15 cellular contexts compared by ENCODE assay signal in genomic region chr10:133527779-133528271, GRCh38. TPM values are rescaled to one million over a fixed set of nuclear protein-coding genes. Genes with fewer than 3 reads are reported as not detected.
A peak's percentile ranks its signal among the peaks of the same experiment; 100 is the strongest.
DNase-seq lines count a peak whose midpoint lies in the region; ATAC-seq and TF ChIP-seq lines count a peak whose summit lies in the region.
"Had no signal": no experiment of that assay in that cellular context is flagged by ENCODE, and none has a peak within 500 bp of the region (broad histone marks: within the 10 kb centered on the region; RNA-seq: fewer than 3 reads in every experiment).

No MANE protein-coding gene starts in this region.

- H3K27me3 Mint-ChIP-seq in activated naive CD4-positive, alpha-beta T cell treated with anti-CD3 and anti-CD28 coated beads, Interleukin-2, amount 10 ng/mL, durations not matched to agents 7 days and 5 days, result peaks cover 83% of the 10 kb centered on the region

- H3K9ac ChIP-seq in HUES6 (ENCODE audit: low read length) (peak overlapping the region; percentile 35), parathyroid adenoma (no peak overlapping the region)

- H3K9me3 ChIP-seq in HUES6 (ENCODE audit: control insufficient read depth, insufficient read depth, low read depth, low read length) (peaks cover 36% of the 10 kb centered on the region), parathyroid adenoma (ENCODE audit: control insufficient read depth, low read length) (no peaks in the 10 kb centered on the region), MG63 (peaks cover 4% of the 10 kb centered on the region), OCI-LY7 (ENCODE audit: low read length) (no peaks in the 10 kb centered on the region)

- peaks cover 2% of the 10 kb centered on the region for H3K36me3 Mint-ChIP-seq in activated naive CD4-positive, alpha-beta T cell treated with anti-CD3 and anti-CD28 coated beads, Interleukin-2, amount 10 ng/mL, durations not matched to agents 7 days and 5 days
- H3K36me3 Mint-ChIP-seq: stimulated activated naive B cell treated with anti-CD40 and anti-IgM and Interleukin-4, amounts not matched to agents 10 μg/mL and 1 μg/mL and 100 μg/mL, for 72 hours had no signal

- POLR2A ChIA-PET in OCI-LY7 (lab: Charles Lee), result no interaction called here

- no peak for DNase-seq in AG10803 (ENCODE audit: low read depth)
- no peak for DNase-seq in MG63
- DNase-seq in D341Med (ENCODE audit: low spot score), result no peak
- DNase-seq in activated naive CD4-positive, alpha-beta T cell treated with anti-CD3 and anti-CD28 coated beads, Interleukin-2, amount 10 ng/mL, durations not matched to agents 7 days and 5 days, result no peak
- no peak for DNase-seq in OCI-LY7 (ENCODE audit: low spot score)
- DNase-seq: activated CD4-positive, alpha-beta T cell treated with anti-CD3 and anti-CD28 coated beads for 4 hours; stimulated activated CD4-positive, alpha-beta T cell treated with anti-CD3 and anti-CD28 coated beads, Interleukin-4, amount 100 ng/mL, for 1 hour; stimulated activated naive B cell treated with anti-CD40 and anti-IgM and Interleukin-4, amounts not matched to agents 10 μg/mL and 1 μg/mL and 100 μg/mL, for 72 hours had no signal

- TF ChIP-seq CTCF in AG10803 (conservative IDR thresholded peaks at IDR 0.05; ENCODE audit: low read length) (no peak), parathyroid adenoma (IDR thresholded peaks at IDR 0.05) (no peak), OCI-LY7 (conservative IDR thresholded peaks at IDR 0.05; ENCODE audit: low read length) (no peak)

- no TSS peak for BruUV-seq in OCI-LY7 (replicated peaks; lab: Mats Ljungman, UMichigan)

- no peak overlapping the region for H2AFZ ChIP-seq in parathyroid adenoma
- H2AFZ ChIP-seq in OCI-LY7 (ENCODE audit: low read length), result no peak overlapping the region

- H3K9me3 Mint-ChIP-seq in activated naive CD4-positive, alpha-beta T cell treated with anti-CD3 and anti-CD28 coated beads, Interleukin-2, amount 10 ng/mL, durations not matched to agents 7 days and 5 days, result peaks cover 6% of the 10 kb centered on the region

- CTCF ChIA-PET in activated naive CD4-positive, alpha-beta T cell treated with anti-CD3 and anti-CD28 coated beads, Interleukin-2, amount 10 ng/mL, durations not matched to agents 7 days and 5 days (lab: Charles Lee), result no interaction called here
- CTCF ChIA-PET in OCI-LY7 (lab: Charles Lee; ENCODE audit: unreplicated experiment), result no interaction called here

- H3K4me1 ChIP-seq in HUES6 (ENCODE audit: control insufficient read depth, insufficient read depth, low read length) (peaks cover 3% of the 10 kb centered on the region; the same call in 1 of the 2 replicates), parathyroid adenoma (no peaks in the 10 kb centered on the region), OCI-LY7 (ENCODE audit: insufficient read depth, low read length, poor library complexity, severe bottlenecking) (no peaks in the 10 kb centered on the region)

- H3K4me3 Mint-ChIP-seq in activated naive CD4-positive, alpha-beta T cell treated with anti-CD3 and anti-CD28 coated beads, Interleukin-2, amount 10 ng/mL, durations not matched to agents 7 days and 5 days, result no peak overlapping the region

- H3K4me3 ChIP-seq in AG10803 (ENCODE audit: low read length), result peak overlapping the region; percentile 27; the same call in 1 of the 2 replicates
- H3K4me3 ChIP-seq in HUES6 (ENCODE audit: low read depth, low read length), result peak overlapping the region; percentile 64
- peak overlapping the region; percentile 33 for H3K4me3 ChIP-seq in parathyroid adenoma (ENCODE audit: low read depth, low read length)
- no peak overlapping the region for H3K4me3 ChIP-seq in MG63
- no peak overlapping the region for H3K4me3 ChIP-seq in OCI-LY7 (ENCODE audit: low read depth, low read length, poor library complexity, severe bottlenecking)

- H3K27ac Mint-ChIP-seq in activated naive CD4-positive, alpha-beta T cell treated with anti-CD3 and anti-CD28 coated beads, Interleukin-2, amount 10 ng/mL, durations not matched to agents 7 days and 5 days, result no peak overlapping the region
- H3K27ac Mint-ChIP-seq: stimulated activated naive B cell treated with anti-CD40 and anti-IgM and Interleukin-4, amounts not matched to agents 10 μg/mL and 1 μg/mL and 100 μg/mL, for 72 hours had no signal

- H3K27me3 ChIP-seq in HUES6 (ENCODE audit: control insufficient read depth, insufficient read depth, low read length), result peaks cover 92% of the 10 kb centered on the region
- H3K27me3 ChIP-seq in parathyroid adenoma (ENCODE audit: control insufficient read depth, insufficient read depth, low read length), result no peaks in the 10 kb centered on the region
- H3K27me3 ChIP-seq in MG63, result no peaks in the 10 kb centered on the region

- H3K79me2 ChIP-seq in parathyroid adenoma, result no peaks in the 10 kb centered on the region
- H3K79me2 ChIP-seq in OCI-LY7 (ENCODE audit: insufficient read depth, low read depth, low read length), result no peaks in the 10 kb centered on the region

- no peaks in the 10 kb centered on the region for H4K20me1 ChIP-seq in OCI-LY7 (ENCODE audit: insufficient read depth, low read length)
- H4K20me1 ChIP-seq: BLaER1 treated with 17β-estradiol and CSF1 and Interleukin-3, amounts not matched to agents 10 nM and 100 nM had no signal

- intact Hi-C loops in OCI-LY7 (cut with micrococcal nuclease; ENCODE audit: unreplicated experiment), result no loop called here

- H3K4me2 ChIP-seq in parathyroid adenoma (ENCODE audit: low read length) (peak overlapping the region; percentile 74), OCI-LY7 (ENCODE audit: low read length) (no peak overlapping the region)

- H3K4me1 Mint-ChIP-seq in activated naive CD4-positive, alpha-beta T cell treated with anti-CD3 and anti-CD28 coated beads, Interleukin-2, amount 10 ng/mL, durations not matched to agents 7 days and 5 days, result peaks cover 18% of the 10 kb centered on the region

- H3K36me3 ChIP-seq in HUES6 (ENCODE audit: control insufficient read depth, insufficient read depth, low read length), result no peaks in the 10 kb centered on the region
- no peaks in the 10 kb centered on the region for H3K36me3 ChIP-seq in parathyroid adenoma (ENCODE audit: control insufficient read depth, insufficient read depth, low read length)
- H3K36me3 ChIP-seq in MG63, result no peaks in the 10 kb centered on the region
- H3K36me3 ChIP-seq in OCI-LY7 (ENCODE audit: insufficient read depth, low read length), result no peaks in the 10 kb centered on the region
- H3K36me3 ChIP-seq: BLaER1 treated with 17β-estradiol and CSF1 and Interleukin-3, amounts not matched to agents 10 nM and 100 nM had no signal

- H3K9me2 ChIP-seq in OCI-LY7 (ENCODE audit: insufficient read depth, low read length), result no peaks in the 10 kb centered on the region

- H3K27ac ChIP-seq in HUES6 (ENCODE audit: low read depth, low read length) (no peak overlapping the region), parathyroid adenoma (no peak overlapping the region), OCI-LY7 (ENCODE audit: low read depth, low read length, poor library complexity, severe bottlenecking) (no peak overlapping the region)

- peak; percentile 23 for ATAC-seq in esophagus mucosa
- ATAC-seq: stimulated activated naive B cell treated with anti-CD40 and anti-IgM and Interleukin-4, amounts not matched to agents 10 μg/mL and 1 μg/mL and 100 μg/mL, for 72 hours had no signal

RNA-seq across cellular contexts. Expression of gene CYP2E1, which starts 0.7 kb away (rescaled TPM):
- 10.6 TPM for total RNA-seq in esophagus mucosa
- 0.99 TPM in 1 of 2 replicates, not detected in the other for total RNA-seq in MG63 (2014; rRNA removed; shearing (Covaris generic); ENCODE audit: low replicate concordance)
- 1.9 and 2.7 TPM in 2 replicates for total RNA-seq in OCI-LY7 (2014; rRNA removed; shearing (Covaris generic))
- total RNA-seq in OCI-LY7 (2022), result 1.7 and 2.4 TPM in 2 replicates
- total RNA-seq: HT-29, RPMI7951 had no signal

RNA-seq across cellular contexts. Expression of gene SYCE1, which starts 37.6 kb away (rescaled TPM):
- total RNA-seq in esophagus mucosa (not detected), OCI-LY7 (2022) (not detected in 2 replicates)
- not detected in 2 replicates for total RNA-seq in MG63 (2014; rRNA removed; shearing (Covaris generic); ENCODE audit: low replicate concordance)
- not detected in 2 replicates for total RNA-seq in OCI-LY7 (2014; rRNA removed; shearing (Covaris generic))
- total RNA-seq: HT-29, NCI-H460, RPMI7951 had no signal

Comparison
In these comparisons a context has a peak if more than half of its experiments do, and no peak if none do; other contexts are left out.
1. H3K4me3 ChIP-seq: peak in AG10803 (single experiment), HUES6 (single experiment) and parathyroid adenoma (single experiment); none in MG63 (single experiment) and OCI-LY7 (single experiment).